ENCODE assay signal across 1 cellular context in the genomic region with DNA sequence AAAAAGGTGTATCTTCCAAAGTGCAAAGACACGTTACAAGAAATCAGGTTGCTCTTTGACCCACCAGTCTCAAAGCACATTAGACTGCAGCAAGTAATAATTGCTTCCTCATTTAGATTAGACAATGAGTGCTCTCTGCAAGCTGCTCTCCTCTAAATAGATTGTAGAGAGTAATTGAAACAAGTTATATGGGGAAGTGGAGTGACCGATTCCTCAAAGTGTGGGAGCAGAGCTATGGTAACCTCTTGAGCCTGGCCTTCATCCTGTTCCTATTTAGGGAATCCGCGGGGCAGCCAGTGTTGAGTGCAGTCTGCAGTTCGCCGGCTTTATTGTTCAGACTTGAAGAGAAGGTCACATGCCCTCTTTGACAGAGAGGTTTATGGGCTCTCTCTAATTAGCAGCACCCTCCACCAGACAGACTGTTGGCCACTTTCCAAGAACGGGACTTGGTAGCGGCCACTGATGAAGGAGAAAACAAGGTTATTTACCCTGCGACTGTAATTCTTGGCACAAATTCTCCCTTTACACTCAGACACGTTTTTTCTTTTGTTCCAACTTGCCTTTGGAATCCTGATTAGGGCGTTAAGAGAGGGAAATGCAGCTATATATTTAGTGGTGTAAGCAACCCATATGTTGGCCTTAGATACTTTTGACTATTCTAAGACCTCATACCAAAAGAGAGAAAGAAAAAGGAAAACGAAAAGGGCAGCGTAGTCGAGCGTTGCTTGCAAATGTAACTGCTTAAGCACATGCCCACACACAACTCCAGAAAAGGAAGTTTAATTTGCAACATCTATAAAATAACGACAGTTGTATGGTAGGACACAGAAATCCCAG.
TF ChIP-seq lines count a peak whose summit lies in the region.

No MANE protein-coding gene starts in this region.

TF ChIP-seq in GM23338, 12 proteins besides CTCF, POLR2A, EP300 and RAD21 (continued from another document):
- TF ChIP-seq, protein P1, sequence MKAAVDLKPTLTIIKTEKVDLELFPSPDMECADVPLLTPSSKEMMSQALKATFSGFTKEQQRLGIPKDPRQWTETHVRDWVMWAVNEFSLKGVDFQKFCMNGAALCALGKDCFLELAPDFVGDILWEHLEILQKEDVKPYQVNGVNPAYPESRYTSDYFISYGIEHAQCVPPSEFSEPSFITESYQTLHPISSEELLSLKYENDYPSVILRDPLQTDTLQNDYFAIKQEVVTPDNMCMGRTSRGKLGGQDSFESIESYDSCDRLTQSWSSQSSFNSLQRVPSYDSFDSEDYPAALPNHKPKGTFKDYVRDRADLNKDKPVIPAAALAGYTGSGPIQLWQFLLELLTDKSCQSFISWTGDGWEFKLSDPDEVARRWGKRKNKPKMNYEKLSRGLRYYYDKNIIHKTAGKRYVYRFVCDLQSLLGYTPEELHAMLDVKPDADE (IDR thresholded peaks at IDR 0.05): no peak
- TF ChIP-seq JUNB (IDR thresholded peaks at IDR 0.05; ENCODE audit: unreplicated experiment) (no peak), CREB1 (CRISPR knock-in tag; IDR thresholded peaks at IDR 0.05; ENCODE audit: low read depth) (no peak), STAT1 (IDR thresholded peaks at IDR 0.05; ENCODE audit: unreplicated experiment) (no peak), REST (IDR thresholded peaks at IDR 0.05; ENCODE audit: unreplicated experiment) (no peak)
